ENCODE assay signal across 11 cellular contexts in genomic region chr17:74444406-74444805, GRCh38. TPM values are rescaled to one million over a fixed set of nuclear protein-coding genes. Genes with fewer than 3 reads are reported as not detected.
DNase-seq lines count a peak whose midpoint lies in the region; ATAC-seq and TF ChIP-seq lines count a peak whose summit lies in the region.
"Had no signal": no experiment of that assay in that cellular context is flagged by ENCODE, and none has a peak within 500 bp of the region (broad histone marks: within the 10 kb centered on the region; RNA-seq: fewer than 3 reads in every experiment).

No MANE protein-coding gene starts in this region.

- TF ChIP-seq CTCF in gastroesophageal sphincter (IDR thresholded peaks at IDR 0.05) = no peak
- TF ChIP-seq CTCF in mucosa of descending colon (IDR thresholded peaks at IDR 0.05) = no peak
- no peak for TF ChIP-seq CTCF in thyroid gland (IDR thresholded peaks at IDR 0.05)

- H3K27ac ChIP-seq in gastroesophageal sphincter (peak overlapping the region in 3 of 4 donors; percentile 79 to 81 (median 81)), thyroid gland (peak overlapping the region; percentile 89 to 95 (median 92))

- intact Hi-C loops in mucosa of descending colon (cut with DNase I, micrococcal nuclease) (no loop called here), thyroid gland (cut with DNase I) (no loop called here)

- no peak overlapping the region for H3K4me3 ChIP-seq in NT2/D1 (ENCODE audit: insufficient read length, low read depth)
- peak overlapping the region in 1 of 2 donors; percentile 4 for H3K4me3 ChIP-seq in gastroesophageal sphincter
- H3K4me3 ChIP-seq in mucosa of descending colon = no peak overlapping the region
- H3K4me3 ChIP-seq in thyroid gland (replicated peaks in 1 of 3) = no peak overlapping the region

- H3K9me3 ChIP-seq in NT2/D1 (ENCODE audit: insufficient read depth, low read length) (no peaks in the 10 kb centered on the region), gastroesophageal sphincter (no peaks in the 10 kb centered on the region), mucosa of descending colon (no peaks in the 10 kb centered on the region), thyroid gland (no peaks in the 10 kb centered on the region)

- WGBS in gastroesophageal sphincter (ENCODE audit: low coverage in 1 of 2), 2 donors = no CpG with 5 or more reads among the region's 12 CpGs
- 43 to 46% methylated on average over 4 to 9 of the region's 12 CpGs for WGBS in thyroid gland, 2 donors

- no peak for DNase-seq in NT2/D1 (ENCODE audit: low read depth, low spot score)
- DNase-seq in mucosa of descending colon = peak in 1 of 3 donors; percentile 62
- peak; percentile 33 to 35 for DNase-seq in thyroid gland
- DNase-seq in HK-2 (ENCODE audit: unreplicated experiment) = no peak
- no peak for DNase-seq in DMS53 (lab: John Stamatoyannopoulos, UW)
- DNase-seq in stimulated activated naive CD4-positive, alpha-beta T cell (lab: John Stamatoyannopoulos, UW) = no peak
- DNase-seq in NCI-H524 (lab: John Stamatoyannopoulos, UW) = no peak
- DNase-seq: effector memory CD8-positive, alpha-beta T cell; NCI-H1048; T-cell had no signal

- no peak for TF ChIP-seq EP300 in gastroesophageal sphincter (IDR thresholded peaks at IDR 0.05)

- H3K4me1 ChIP-seq in NT2/D1 (ENCODE audit: insufficient read depth, insufficient read length) = peaks cover 22% of the 10 kb centered on the region
- peaks cover 0 to 66% (median 27%) of the 10 kb centered on the region in 3 donors for H3K4me1 ChIP-seq in gastroesophageal sphincter
- peaks cover 36% of the 10 kb centered on the region for H3K4me1 ChIP-seq in mucosa of descending colon (ENCODE audit: low read depth)
- peaks cover 53 to 75% of the 10 kb centered on the region in 2 donors for H3K4me1 ChIP-seq in thyroid gland

- H3K9ac ChIP-seq in NT2/D1 (ENCODE audit: insufficient read length, low read depth) = peak overlapping the region; percentile 38

- H3K27me3 ChIP-seq in NT2/D1 (ENCODE audit: insufficient read depth, insufficient read length) = no peaks in the 10 kb centered on the region
- no peaks in the 10 kb centered on the region for H3K27me3 ChIP-seq in gastroesophageal sphincter
- no peaks in the 10 kb centered on the region for H3K27me3 ChIP-seq in thyroid gland

- ATAC-seq in gastroesophageal sphincter = peak; percentile 17
- ATAC-seq in mucosa of descending colon = peak; percentile 2
- ATAC-seq: effector memory CD8-positive, alpha-beta T cell; T-cell had no signal

- H3K36me3 ChIP-seq in NT2/D1 (ENCODE audit: insufficient read depth, insufficient read length, low read length) (peaks cover 74% of the 10 kb centered on the region), gastroesophageal sphincter (peaks cover 0 to 29% of the 10 kb centered on the region in 2 donors), mucosa of descending colon (ENCODE audit: low read depth) (no peaks in the 10 kb centered on the region), thyroid gland (peaks cover 10 to 14% of the 10 kb centered on the region in 2 donors)

- TF ChIP-seq POLR2A in gastroesophageal sphincter (IDR thresholded peaks at IDR 0.05) (no peak), thyroid gland (IDR thresholded peaks at IDR 0.05) (no peak)

RNA-seq across cellular contexts. Expression of gene GPRC5C, which starts 12.5 kb away (rescaled TPM):
- total RNA-seq in gastroesophageal sphincter (10 to 100 TPM; 11.3 to 27.2 (median 14.3) TPM), mucosa of descending colon (100 to 1,000 TPM in 2 of 3 donors, 10 to 100 TPM in 1; 62.2 to 172 (median 139) TPM), thyroid gland (100 to 1,000 TPM in 3 of 4 donors, 10 to 100 TPM in 1; 73.2 to 194 (median 163) TPM)

RNA-seq across cellular contexts. Expression of gene CD300A, which starts 22.0 kb away (rescaled TPM):
- total RNA-seq in gastroesophageal sphincter = 1 to 10 TPM; 2.0 to 5.8 (median 3.1) TPM
- 1 to 10 TPM; 3.7 to 7.0 (median 5.2) TPM for total RNA-seq in mucosa of descending colon
- total RNA-seq in thyroid gland = 1 to 10 TPM in 2 of 4 donors, under 1 TPM in 2; 0.78 to 5.8 (median 2.1) TPM

Comparison
In these comparisons a context has a peak if more than half of its experiments do, and no peak if none do; other contexts are left out.
1. DNase-seq: peak in thyroid gland (2 of 2); none in NT2/D1 (single experiment), HK-2 (single experiment), DMS53 (single experiment), stimulated activated naive CD4-positive, alpha-beta T cell (0 of 6) and NCI-H524 (0 of 2).